21 cellular contexts compared by ENCODE assay signal in genomic region chr1:203395746-203396145, GRCh38. TPM values are rescaled to one million over a fixed set of nuclear protein-coding genes. Genes with fewer than 3 reads are reported as not detected.
"Had no signal": no experiment of that assay in that cellular context is flagged by ENCODE, and none has a peak within 500 bp of the region (broad histone marks: within the 10 kb centered on the region; RNA-seq: fewer than 3 reads in every experiment).

No MANE protein-coding gene starts in this region.

- H3K4me3 ChIP-seq: right atrium auricular region, skin epidermis, suprapubic skin had no signal

- H3K27ac Mint-ChIP-seq: activated naive CD8-positive, alpha-beta T cell treated with anti-CD3 and anti-CD28 coated beads, Interleukin-2, amount 50 U/mL, for 24 hours; activated T-helper 1 cell treated with anti-CD3 and anti-CD28 coated beads, Interleukin-12 subunit alpha, Interleukin-12 subunit beta, Interleukin-2, Interleukin-4 antibody, amounts not matched to agents 30 ng/mL and 10 ng/mL and 1 ng/mL, durations not matched to agents 14 hours and 24 hours and 36 hours; endodermal cell; natural killer cell treated with Interleukin-12 subunit alpha and Interleukin-12 subunit beta and Interleukin-15 and Interleukin-18, amount 100 ng/mL, for 72 hours; progenitor cell of endocrine pancreas; T-cell; type B pancreatic cell had no signal

- ATAC-seq: activated CD4-positive, CD25-positive, alpha-beta regulatory T cell treated with anti-CD3 and anti-CD28 coated beads, Interleukin-2, amount 50 U/mL, for 24 hours; activated naive CD8-positive, alpha-beta T cell treated with anti-CD3 and anti-CD28 coated beads, Interleukin-2, amount 50 U/mL, for 24 hours; foreskin keratinocyte; natural killer cell treated with Interleukin-12 subunit alpha and Interleukin-12 subunit beta and Interleukin-15 and Interleukin-18, amount 100 ng/mL, for 72 hours; stimulated activated naive CD8-positive, alpha-beta T cell treated with anti-CD3 and anti-CD28 coated beads, Interleukin-15, Interleukin-2, amounts not matched to agents 100 U/mL and 50 U/mL, for 24 hours; T-cell had no signal

- H3K36me3 Mint-ChIP-seq: natural killer cell treated with Interleukin-12 subunit alpha and Interleukin-12 subunit beta and Interleukin-15 and Interleukin-18, amount 100 ng/mL, for 72 hours; T-cell; type B pancreatic cell had no signal

- H3K4me1 Mint-ChIP-seq: activated naive CD8-positive, alpha-beta T cell treated with anti-CD3 and anti-CD28 coated beads, Interleukin-2, amount 50 U/mL, for 24 hours; endodermal cell; T-cell had no signal

- H3K4me3 Mint-ChIP-seq: activated naive CD8-positive, alpha-beta T cell treated with anti-CD3 and anti-CD28 coated beads, Interleukin-2, amount 50 U/mL, for 24 hours; activated T-helper 1 cell treated with anti-CD3 and anti-CD28 coated beads, Interleukin-12 subunit alpha, Interleukin-12 subunit beta, Interleukin-2, Interleukin-4 antibody, amounts not matched to agents 30 ng/mL and 10 ng/mL and 1 ng/mL, durations not matched to agents 14 hours and 24 hours and 36 hours; endodermal cell; natural killer cell treated with Interleukin-12 subunit alpha and Interleukin-12 subunit beta and Interleukin-15 and Interleukin-18, amount 100 ng/mL, for 72 hours; T-cell; type B pancreatic cell had no signal

- H3K9me3 Mint-ChIP-seq: activated naive CD8-positive, alpha-beta T cell treated with anti-CD3 and anti-CD28 coated beads, Interleukin-2, amount 50 U/mL, for 24 hours; activated T-helper 1 cell treated with anti-CD3 and anti-CD28 coated beads, Interleukin-12 subunit alpha, Interleukin-12 subunit beta, Interleukin-2, Interleukin-4 antibody, amounts not matched to agents 30 ng/mL and 10 ng/mL and 1 ng/mL, durations not matched to agents 14 hours and 24 hours and 36 hours; natural killer cell treated with Interleukin-12 subunit alpha and Interleukin-12 subunit beta and Interleukin-15 and Interleukin-18, amount 100 ng/mL, for 72 hours; type B pancreatic cell had no signal

- H3K36me3 ChIP-seq: right atrium auricular region, suprapubic skin had no signal

- H3K27me3 ChIP-seq: dorsolateral prefrontal cortex, right atrium auricular region, suprapubic skin had no signal

- H3K4me1 ChIP-seq: foreskin keratinocyte, right atrium auricular region, suprapubic skin had no signal

- H3K27ac ChIP-seq: dorsolateral prefrontal cortex, foreskin keratinocyte, suprapubic skin had no signal

- DNase-seq: activated CD4-positive, alpha-beta T cell treated with anti-CD3 and anti-CD28 coated beads, Interleukin-2, amount 50 U/mL, for 1 hour; activated naive CD4-positive, alpha-beta T cell; activated naive CD8-positive, alpha-beta T cell treated with anti-CD3 and anti-CD28 coated beads, Interleukin-2, amount 50 U/mL, for 24 hours; dorsolateral prefrontal cortex; endodermal cell; erythroblast; foreskin keratinocyte; glutamatergic neuron; kidney glomerular epithelial cell; mesendoderm; stimulated activated naive CD8-positive, alpha-beta T cell treated with anti-CD3 and anti-CD28 coated beads, Interleukin-15, Interleukin-2, amounts not matched to agents 100 U/mL and 50 U/mL, for 24 hours; T-cell; T-helper 9 cell had no signal

- H3K9me3 ChIP-seq: right atrium auricular region, suprapubic skin had no signal

RNA-seq across cellular contexts. Expression of gene FMOD, which starts 44.8 kb away (rescaled TPM):
- total RNA-seq: natural killer cell treated with Interleukin-12 subunit alpha and Interleukin-12 subunit beta and Interleukin-15 and Interleukin-18, amount 100 ng/mL, for 72 hours had no signal
